ENCODE assay signal across 8 cellular contexts in the genomic region with DNA sequence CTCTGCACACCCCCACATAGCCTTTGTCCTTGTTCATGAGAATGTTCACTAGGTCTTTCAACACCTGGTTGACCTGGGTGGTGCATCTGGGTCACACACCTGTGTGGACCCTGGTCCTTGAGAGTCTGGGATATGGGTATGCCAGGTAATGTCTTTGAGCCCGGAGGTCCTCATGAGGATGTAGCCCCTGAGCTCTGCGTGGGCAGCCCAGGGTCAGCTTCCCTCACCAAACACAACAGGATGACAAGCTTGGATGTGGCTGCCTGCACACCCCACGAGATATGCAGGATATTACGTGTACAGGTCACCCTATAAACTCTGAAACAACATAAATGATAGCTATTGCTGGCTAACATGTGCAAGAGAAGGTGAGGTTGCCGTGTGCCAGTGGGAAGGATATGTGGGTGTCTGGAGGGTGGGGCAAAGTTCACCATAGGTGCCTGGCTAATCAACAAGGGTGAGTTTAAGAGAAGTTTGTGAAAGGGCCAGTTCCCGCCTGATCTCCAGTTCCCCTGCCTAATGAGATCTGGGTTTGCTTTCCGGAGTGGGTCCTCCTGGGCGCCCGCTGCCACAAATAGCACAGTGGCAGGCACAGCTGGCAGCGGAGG. TPM values are rescaled to one million over a fixed set of nuclear protein-coding genes. Genes with fewer than 3 reads are reported as not detected.
DNase-seq lines count a peak whose midpoint lies in the region; ATAC-seq and TF ChIP-seq lines count a peak whose summit lies in the region.

No MANE protein-coding gene starts in this region.

- no peaks in the 10 kb centered on the region for H3K9me3 Mint-ChIP-seq in activated naive CD4-positive, alpha-beta T cell treated with anti-CD3 and anti-CD28 coated beads, Interleukin-2, amount 50 U/mL, for 24 hours
- no peaks in the 10 kb centered on the region for H3K9me3 Mint-ChIP-seq in type B pancreatic cell

- in situ Hi-C loops in brain microvascular endothelial cell (cut with HindIII; ENCODE audit: low pct_ligation_motif_present, low sequenced_read_pairs): loop anchor here (25.0 kb wide), 1 partner anchor 163 kb away; no protein-coding TSS in a partner anchor

- H3K27me3 ChIP-seq in brain microvascular endothelial cell (replicated peaks): peaks cover 15% of the 10 kb centered on the region

- peaks cover 19% of the 10 kb centered on the region for H3K4me1 Mint-ChIP-seq in activated naive CD4-positive, alpha-beta T cell treated with anti-CD3 and anti-CD28 coated beads, Interleukin-2, amount 50 U/mL, for 24 hours
- H3K4me1 Mint-ChIP-seq in type B pancreatic cell (ENCODE audit: unreplicated experiment): peaks cover 6% of the 10 kb centered on the region

- no peak for DNase-seq in activated naive CD4-positive, alpha-beta T cell treated with Interleukin-2 at 50 U/mL for 16 hours
- DNase-seq in brain microvascular endothelial cell (no peak), mesenteric fat pad (ENCODE audit: low spot score) (peak; percentile 65), type B pancreatic cell (ENCODE audit: extremely low spot score, unreplicated experiment) (no peak), DMS 273 (lab: John Stamatoyannopoulos, UW; ENCODE audit: unreplicated experiment) (no peak)
- DNase-seq in activated CD4-positive, CD25-positive, alpha-beta regulatory T cell (lab: John Stamatoyannopoulos, UW): no peak

- no peaks in the 10 kb centered on the region for H3K36me3 Mint-ChIP-seq in activated naive CD4-positive, alpha-beta T cell treated with anti-CD3 and anti-CD28 coated beads, Interleukin-2, amount 50 U/mL, for 24 hours
- H3K36me3 Mint-ChIP-seq in type B pancreatic cell: peaks cover 4% of the 10 kb centered on the region

- H3K4me3 ChIP-seq in brain microvascular endothelial cell (ENCODE audit: low read depth, low read length): peak overlapping the region; percentile 59

- no peaks in the 10 kb centered on the region for H3K27me3 Mint-ChIP-seq in activated naive CD4-positive, alpha-beta T cell treated with anti-CD3 and anti-CD28 coated beads, Interleukin-2, amount 50 U/mL, for 24 hours
- peaks cover 38% of the 10 kb centered on the region for H3K27me3 Mint-ChIP-seq in type B pancreatic cell

- H3K4me3 Mint-ChIP-seq in activated naive CD4-positive, alpha-beta T cell treated with anti-CD3 and anti-CD28 coated beads, Interleukin-2, amount 50 U/mL, for 24 hours: peak overlapping the region; percentile 82
- H3K4me3 Mint-ChIP-seq in type B pancreatic cell: peak overlapping the region; percentile 87

- H3K27ac ChIP-seq in brain microvascular endothelial cell: no peak overlapping the region

- no peak overlapping the region for H3K27ac Mint-ChIP-seq in activated naive CD4-positive, alpha-beta T cell treated with anti-CD3 and anti-CD28 coated beads, Interleukin-2, amount 50 U/mL, for 24 hours
- peak overlapping the region; percentile 62 for H3K27ac Mint-ChIP-seq in type B pancreatic cell

- H3K36me3 ChIP-seq in brain microvascular endothelial cell (replicated peaks): no peaks in the 10 kb centered on the region

- TF ChIP-seq CTCF in brain microvascular endothelial cell (IDR thresholded peaks at IDR 0.05; ENCODE audit: low read depth, low read length, missing control alignments): no peak
- no peak for TF ChIP-seq CTCF in type B pancreatic cell (conservative IDR thresholded peaks at IDR 0.05)

- no peak for ATAC-seq in HG03045 (IDR thresholded peaks at IDR 0.05; ENCODE audit: unreplicated experiment)

RNA-seq across cellular contexts. Expression of a gene that starts 1.3 kb away (rescaled TPM):
- total RNA-seq in mesenteric fat pad: 37.6 TPM
- 22.7 and 22.9 TPM in 2 replicates for total RNA-seq in type B pancreatic cell (ENCODE audit: low replicate concordance)
